Comparison of ENCODE assay signal across 1 cellular context in genomic region chr5:31602305-31602704, GRCh38. TPM values are rescaled to one million over a fixed set of nuclear protein-coding genes. Genes with fewer than 3 reads are reported as not detected.
"Had no signal": no experiment of that assay in that cellular context is flagged by ENCODE, and none has a peak within 500 bp of the region (broad histone marks: within the 10 kb centered on the region; RNA-seq: fewer than 3 reads in every experiment).

No MANE protein-coding gene starts in this region.

RNA-seq across cellular contexts. Expression of gene PDZD2, which starts 36.6 kb away (rescaled TPM):
- total RNA-seq: myocyte had no signal
